Comparison of ENCODE assay signal across 1 cellular context in genomic region chr4:88823058-88823919, GRCh38.
TF ChIP-seq lines count a peak whose summit lies in the region.

No MANE protein-coding gene starts in this region.

TF ChIP-seq in K562, 482 proteins besides CTCF, POLR2A, EP300 and RAD21 (continued from another document):
- TF ChIP-seq ZNF318 (IDR thresholded peaks at IDR 0.05; ENCODE audit: borderline replicate concordance in 1 of 2, low read depth in 1 of 2) (peak in 1 of 2 experiments; percentile 19; a peak in 2 of 4 replicates), MCM2 (IDR thresholded peaks at IDR 0.05; ENCODE audit: low read depth) (peak; percentile 95; the same call in 1 of the 2 replicates), NFIC (IDR thresholded peaks at IDR 0.05) (peak; percentile 26; the same call in 1 of the 2 replicates), HOXB6 (CRISPR knock-in tag; IDR thresholded peaks at IDR 0.05; ENCODE audit: borderline replicate concordance) (no peak), POLR2H (tag; IDR thresholded peaks at IDR 0.05; ENCODE audit: low read depth) (0 out of 2 replicates have a peak, but pooled peaks have one; percentile 33), MNT (conservative IDR thresholded peaks at IDR 0.05) (peak; percentile 95 to 97), LEF1 (IDR thresholded peaks at IDR 0.05) (peak; percentile 77), ARNT (IDR thresholded peaks at IDR 0.05) (peak in 1 of 2 experiments; percentile 85; a peak in 1 of 4 replicates), NCOR1 (IDR thresholded peaks at IDR 0.05) (peak; percentile 18; the same call in 1 of the 2 replicates), THAP7 (CRISPR knock-in tag; IDR thresholded peaks at IDR 0.05) (no peak), TAF9B (IDR thresholded peaks at IDR 0.05; ENCODE audit: partially characterized antibody) (peak; percentile 42), POLR2AphosphoS5 (IDR thresholded peaks at IDR 0.05; ENCODE audit: control insufficient read depth, insufficient read depth, low read depth, low read length) (peak; percentile 50; the same call in 1 of the 2 replicates), SREBF2 (CRISPR knock-in tag; IDR thresholded peaks at IDR 0.05) (no peak)
TF ChIP-seq in K562: peak in this region for 133.
